In genomic region chr2:153551698-153552097, GRCh38 we compare ENCODE assay signal across 37 cellular contexts.
"Had no signal": no experiment of that assay in that cellular context is flagged by ENCODE, and none has a peak within 500 bp of the region (broad histone marks: within the 10 kb centered on the region; RNA-seq: fewer than 3 reads in every experiment).

No MANE protein-coding gene starts in this region.

- H3K9me3 ChIP-seq: adrenal gland, ascending aorta, body of pancreas, breast epithelium had no signal

- H3K4me1 Mint-ChIP-seq: activated naive CD4-positive, alpha-beta T cell treated with anti-CD3 and anti-CD28 coated beads, Interleukin-2, amount 10 ng/mL, durations not matched to agents 7 days and 5 days; activated naive CD4-positive, alpha-beta T cell treated with anti-CD3 and anti-CD28 coated beads, Interleukin-2, amount 50 U/mL, for 24 hours; activated naive CD8-positive, alpha-beta T cell treated with anti-CD3 and anti-CD28 coated beads for 36 hours; activated naive CD8-positive, alpha-beta T cell treated with anti-CD3 and anti-CD28 coated beads, Interleukin-2, amount 10 ng/mL, durations not matched to agents 7 days and 5 days; activated naive CD8-positive, alpha-beta T cell treated with anti-CD3 and anti-CD28 coated beads, Interleukin-2, amount 50 U/mL, for 24 hours; brain; central memory CD8-positive, alpha-beta T cell had no signal

- H3K4me1 ChIP-seq: adrenal gland, ascending aorta, body of pancreas, breast epithelium had no signal

- H3K36me3 Mint-ChIP-seq: activated naive CD4-positive, alpha-beta T cell treated with anti-CD3 and anti-CD28 coated beads, Interleukin-2, amount 10 ng/mL, durations not matched to agents 7 days and 5 days; activated naive CD4-positive, alpha-beta T cell treated with anti-CD3 and anti-CD28 coated beads, Interleukin-2, amount 50 U/mL, for 24 hours; activated naive CD4-positive, alpha-beta T cell treated with anti-CD3 and anti-CD28 coated beads, Interleukin-2, amount 50 U/mL, for 72 hours; activated naive CD8-positive, alpha-beta T cell; activated naive CD8-positive, alpha-beta T cell treated with anti-CD3 and anti-CD28 coated beads for 36 hours; activated naive CD8-positive, alpha-beta T cell treated with anti-CD3 and anti-CD28 coated beads, Interleukin-2, amount 10 ng/mL, durations not matched to agents 7 days and 5 days; brain had no signal

- DNase-seq: activated effector memory CD4-positive, alpha-beta T cell treated with anti-CD3 and anti-CD28 coated beads, Interleukin-2, amount 50 U/mL, for 16 hours; activated effector memory CD4-positive, alpha-beta T cell treated with Interleukin-2 at 50 U/mL for 16 hours; activated gamma-delta T cell; activated gamma-delta T cell treated with Interleukin-2 at 50 U/mL for 16 hours; activated naive CD4-positive, alpha-beta T cell; activated naive CD4-positive, alpha-beta T cell treated with anti-CD3 and anti-CD28 coated beads for 36 hours; activated naive CD4-positive, alpha-beta T cell treated with anti-CD3 and anti-CD28 coated beads, Interleukin-2, amount 10 ng/mL, durations not matched to agents 7 days and 5 days; activated naive CD4-positive, alpha-beta T cell treated with anti-CD3 and anti-CD28 coated beads, Interleukin-2, amount 50 U/mL, for 16 hours; activated naive CD4-positive, alpha-beta T cell treated with Interleukin-2 at 50 U/mL for 16 hours; activated naive CD8-positive, alpha-beta T cell treated with anti-CD3 and anti-CD28 coated beads for 36 hours; activated naive CD8-positive, alpha-beta T cell treated with anti-CD3 and anti-CD28 coated beads, Interleukin-2, amount 10 ng/mL, durations not matched to agents 7 days and 5 days; activated naive CD8-positive, alpha-beta T cell treated with anti-CD3 and anti-CD28 coated beads, Interleukin-2, amount 50 U/mL, for 24 hours; activated T-cell treated with anti-CD3 and anti-CD28 coated beads, Interleukin-2, amount 50 U/mL, for 1 hour; activated T-cell treated with anti-CD3 and anti-CD28 coated beads, Interleukin-2, amount 50 U/mL, for 24 hours; activated T-cell treated with anti-CD3 and anti-CD28 coated beads, Interleukin-2, amount 50 U/mL, for 4 hours; activated T-cell treated with anti-CD3 and anti-CD28 coated beads, Interleukin-2, amount 50 U/mL, for 48 hours; activated T-cell treated with anti-CD3 and anti-CD28 coated beads, Interleukin-2, amount 50 U/mL, for 72 hours; adrenal gland; amniotic stem cell; amygdala; anterior cingulate cortex; aorta; body of pancreas; brain microvascular endothelial cell; caudate nucleus; central memory CD4-positive, alpha-beta T cell; cerebellar nuclear complex had no signal

- H3K36me3 ChIP-seq: adrenal gland, ascending aorta, brain microvascular endothelial cell, breast epithelium, cardiac muscle cell had no signal

- H3K4me3 Mint-ChIP-seq: activated naive CD4-positive, alpha-beta T cell treated with anti-CD3 and anti-CD28 coated beads for 36 hours; activated naive CD4-positive, alpha-beta T cell treated with anti-CD3 and anti-CD28 coated beads, Interleukin-2, amount 10 ng/mL, durations not matched to agents 7 days and 5 days; activated naive CD4-positive, alpha-beta T cell treated with anti-CD3 and anti-CD28 coated beads, Interleukin-2, amount 50 U/mL, for 24 hours; activated naive CD8-positive, alpha-beta T cell; activated naive CD8-positive, alpha-beta T cell treated with anti-CD3 and anti-CD28 coated beads for 36 hours; activated naive CD8-positive, alpha-beta T cell treated with anti-CD3 and anti-CD28 coated beads, Interleukin-2, amount 10 ng/mL, durations not matched to agents 7 days and 5 days; activated naive CD8-positive, alpha-beta T cell treated with anti-CD3 and anti-CD28 coated beads, Interleukin-2, amount 50 U/mL, for 24 hours; activated T-cell treated with anti-CD3 and anti-CD28 coated beads, Interleukin-2, amount 50 U/mL, for 24 hours; activated T-cell treated with anti-CD3 and anti-CD28 coated beads, Interleukin-2, amount 50 U/mL, for 4 hours; activated T-cell treated with anti-CD3 and anti-CD28 coated beads, Interleukin-2, amount 50 U/mL, for 72 hours; activated T-helper 1 cell treated with anti-CD3 and anti-CD28 coated beads, Interleukin-12 subunit alpha, Interleukin-12 subunit beta, Interleukin-2, Interleukin-4 antibody, amounts not matched to agents 30 ng/mL and 10 ng/mL and 1 ng/mL, durations not matched to agents 14 hours and 24 hours and 36 hours; brain; central memory CD8-positive, alpha-beta T cell had no signal

- H3K27ac ChIP-seq: adrenal gland, ascending aorta, body of pancreas, brain microvascular endothelial cell, breast epithelium, cardiac muscle cell had no signal

- ATAC-seq: activated naive CD8-positive, alpha-beta T cell treated with anti-CD3 and anti-CD28 coated beads, Interleukin-2, amount 50 U/mL, for 24 hours; activated T-cell treated with anti-CD3 and anti-CD28 coated beads, Interleukin-2, amount 50 U/mL, for 4 hours; body of pancreas had no signal

- H3K27me3 Mint-ChIP-seq: activated naive CD4-positive, alpha-beta T cell treated with anti-CD3 and anti-CD28 coated beads, Interleukin-2, amount 10 ng/mL, durations not matched to agents 7 days and 5 days; activated naive CD4-positive, alpha-beta T cell treated with anti-CD3 and anti-CD28 coated beads, Interleukin-2, amount 50 U/mL, for 24 hours; activated naive CD8-positive, alpha-beta T cell; activated naive CD8-positive, alpha-beta T cell treated with anti-CD3 and anti-CD28 coated beads for 36 hours; activated naive CD8-positive, alpha-beta T cell treated with anti-CD3 and anti-CD28 coated beads, Interleukin-2, amount 10 ng/mL, durations not matched to agents 7 days and 5 days; activated naive CD8-positive, alpha-beta T cell treated with anti-CD3 and anti-CD28 coated beads, Interleukin-2, amount 50 U/mL, for 24 hours; activated T-cell treated with anti-CD3 and anti-CD28 coated beads, Interleukin-2, amount 50 U/mL, for 24 hours; brain; central memory CD8-positive, alpha-beta T cell had no signal

- H3K27ac Mint-ChIP-seq: activated naive CD4-positive, alpha-beta T cell treated with anti-CD3 and anti-CD28 coated beads for 36 hours; activated naive CD4-positive, alpha-beta T cell treated with anti-CD3 and anti-CD28 coated beads, Interleukin-2, amount 10 ng/mL, durations not matched to agents 7 days and 5 days; activated naive CD4-positive, alpha-beta T cell treated with anti-CD3 and anti-CD28 coated beads, Interleukin-2, amount 50 U/mL, for 24 hours; activated naive CD4-positive, alpha-beta T cell treated with anti-CD3 and anti-CD28 coated beads, Interleukin-2, amount 50 U/mL, for 72 hours; activated naive CD8-positive, alpha-beta T cell; activated naive CD8-positive, alpha-beta T cell treated with anti-CD3 and anti-CD28 coated beads for 36 hours; activated naive CD8-positive, alpha-beta T cell treated with anti-CD3 and anti-CD28 coated beads, Interleukin-2, amount 10 ng/mL, durations not matched to agents 7 days and 5 days; activated naive CD8-positive, alpha-beta T cell treated with anti-CD3 and anti-CD28 coated beads, Interleukin-2, amount 50 U/mL, for 24 hours; activated T-cell treated with anti-CD3 and anti-CD28 coated beads, Interleukin-2, amount 50 U/mL, for 24 hours; activated T-cell treated with anti-CD3 and anti-CD28 coated beads, Interleukin-2, amount 50 U/mL, for 72 hours; activated T-helper 1 cell treated with anti-CD3 and anti-CD28 coated beads, Interleukin-12 subunit alpha, Interleukin-12 subunit beta, Interleukin-2, Interleukin-4 antibody, amounts not matched to agents 30 ng/mL and 10 ng/mL and 1 ng/mL, durations not matched to agents 14 hours and 24 hours and 36 hours; activated T-helper 2 cell treated with anti-CD3 and anti-CD28 coated beads, Interferon-gamma antibody, Interleukin-2, Interleukin-4, amounts not matched to agents 10 μg/mL and 5 μg/mL and 100 μg/mL, durations not matched to agents 14 hours and 24 hours and 36 hours; brain had no signal

- H3K9me3 Mint-ChIP-seq: activated naive CD4-positive, alpha-beta T cell treated with anti-CD3 and anti-CD28 coated beads for 36 hours; activated naive CD4-positive, alpha-beta T cell treated with anti-CD3 and anti-CD28 coated beads, Interleukin-2, amount 10 ng/mL, durations not matched to agents 7 days and 5 days; activated naive CD4-positive, alpha-beta T cell treated with anti-CD3 and anti-CD28 coated beads, Interleukin-2, amount 50 U/mL, for 24 hours; activated naive CD4-positive, alpha-beta T cell treated with anti-CD3 and anti-CD28 coated beads, Interleukin-2, amount 50 U/mL, for 72 hours; activated naive CD8-positive, alpha-beta T cell treated with anti-CD3 and anti-CD28 coated beads for 36 hours; activated naive CD8-positive, alpha-beta T cell treated with anti-CD3 and anti-CD28 coated beads, Interleukin-2, amount 10 ng/mL, durations not matched to agents 7 days and 5 days; activated T-cell treated with anti-CD3 and anti-CD28 coated beads, Interleukin-2, amount 50 U/mL, for 24 hours; activated T-cell treated with anti-CD3 and anti-CD28 coated beads, Interleukin-2, amount 50 U/mL, for 4 hours; activated T-cell treated with anti-CD3 and anti-CD28 coated beads, Interleukin-2, amount 50 U/mL, for 72 hours; activated T-helper 1 cell treated with anti-CD3 and anti-CD28 coated beads, Interleukin-12 subunit alpha, Interleukin-12 subunit beta, Interleukin-2, Interleukin-4 antibody, amounts not matched to agents 30 ng/mL and 10 ng/mL and 1 ng/mL, durations not matched to agents 14 hours and 24 hours and 36 hours; activated T-helper 2 cell treated with anti-CD3 and anti-CD28 coated beads, Interferon-gamma antibody, Interleukin-2, Interleukin-4, amounts not matched to agents 10 μg/mL and 5 μg/mL and 100 μg/mL, durations not matched to agents 14 hours and 24 hours and 36 hours; brain; central memory CD8-positive, alpha-beta T cell had no signal

- H3K4me3 ChIP-seq: adrenal gland, ascending aorta, body of pancreas, breast epithelium, cardiac muscle cell had no signal

- H3K27me3 ChIP-seq: adrenal gland, ascending aorta, body of pancreas, brain microvascular endothelial cell, breast epithelium, cardiac muscle cell had no signal
